Comparison of ENCODE assay signal across 24 cellular contexts in the genomic region with DNA sequence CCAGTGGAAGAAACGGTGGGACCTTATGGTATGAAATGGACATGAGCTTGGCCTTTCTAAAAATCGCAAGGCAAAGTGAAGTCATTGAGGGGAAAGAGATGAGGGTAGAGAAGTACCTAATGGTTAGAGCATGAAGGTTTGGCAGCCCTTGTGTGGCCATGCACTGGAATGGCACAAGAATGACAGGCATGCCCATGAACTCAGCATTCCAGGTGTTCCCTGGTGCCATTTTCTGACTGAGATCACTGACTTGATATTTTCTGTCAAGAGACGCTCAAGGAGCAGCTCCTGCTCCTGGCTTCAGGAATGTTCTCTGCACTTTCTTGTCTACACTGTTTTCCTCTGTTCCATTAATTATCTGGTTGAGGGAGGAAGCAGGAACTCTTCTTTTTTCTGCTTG.
DNase-seq lines count a peak whose midpoint lies in the region; ATAC-seq, FAIRE-seq and TF ChIP-seq lines count a peak whose summit lies in the region.
"Had no signal": no experiment of that assay in that cellular context is flagged by ENCODE, and none has a peak within 500 bp of the region (broad histone marks: within the 10 kb centered on the region; RNA-seq: fewer than 3 reads in every experiment).

No MANE protein-coding gene starts in this region.

- H2AFZ ChIP-seq in astrocyte (ENCODE audit: low read depth, low read length) = no peak overlapping the region
- H2AFZ ChIP-seq: GM23248 had no signal

- FAIRE-seq in astrocyte (lab: Jason Lieb, UNC) = no peak
- FAIRE-seq: A204.1, GM12892, GM19239, H54 had no signal

- ATAC-seq in HG02610 (IDR thresholded peaks at IDR 0.05; ENCODE audit: unreplicated experiment) = no peak

- TF ChIP-seq CTCF in astrocyte (IDR thresholded peaks at IDR 0.05; ENCODE audit: insufficient read depth, low read depth, low read length) (no peak), nephron progenitor cell (IDR thresholded peaks at IDR 0.05) (no peak)

- H3K9me3 ChIP-seq in BLaER1 (0 out of 2 replicates have a peak, but pooled peaks cover under 1% of the 10 kb centered on the region), astrocyte (ENCODE audit: insufficient read depth, low read depth, low read length) (no peaks in the 10 kb centered on the region)
- H3K9me3 ChIP-seq: HAP-1 had no signal

- H3K36me3 Mint-ChIP-seq in astrocyte (ENCODE audit: low read depth, unreplicated experiment) (no peaks in the 10 kb centered on the region), nephron progenitor cell (ENCODE audit: low read depth) (peaks cover 6% of the 10 kb centered on the region)
- H3K36me3 Mint-ChIP-seq: CD4-positive, alpha-beta memory T cell had no signal

- no peaks in the 10 kb centered on the region for H3K27me3 Mint-ChIP-seq in astrocyte (ENCODE audit: low read depth, unreplicated experiment)
- H3K27me3 Mint-ChIP-seq in nephron progenitor cell (ENCODE audit: low read depth, poor library complexity) = no peaks in the 10 kb centered on the region
- H3K27me3 Mint-ChIP-seq: B cell; CD4-positive, alpha-beta memory T cell had no signal

- peaks cover 18% of the 10 kb centered on the region for H3K4me1 Mint-ChIP-seq in astrocyte (ENCODE audit: low read depth, unreplicated experiment)
- peaks cover 62% of the 10 kb centered on the region for H3K4me1 Mint-ChIP-seq in nephron progenitor cell
- H3K4me1 Mint-ChIP-seq: B cell; CD4-positive, alpha-beta memory T cell had no signal

- H3K4me3 ChIP-seq in BLaER1 (no peak overlapping the region), astrocyte (ENCODE audit: insufficient read depth, low read depth, low read length) (no peak overlapping the region)
- H3K4me3 ChIP-seq: GM23248, HAP-1 had no signal

- H3K27me3 ChIP-seq in BLaER1 = no peaks in the 10 kb centered on the region
- no peaks in the 10 kb centered on the region for H3K27me3 ChIP-seq in astrocyte (ENCODE audit: insufficient read depth, low read length)

- H3K4me1 ChIP-seq in BLaER1 (peaks cover 22% of the 10 kb centered on the region), astrocyte (ENCODE audit: insufficient read depth, low read length) (peaks cover 16% of the 10 kb centered on the region)
- H3K4me1 ChIP-seq: HAP-1 had no signal

- no peaks in the 10 kb centered on the region for H3K9me3 Mint-ChIP-seq in astrocyte (ENCODE audit: unreplicated experiment)
- peaks cover 6% of the 10 kb centered on the region for H3K9me3 Mint-ChIP-seq in nephron progenitor cell

- DNase-seq in astrocyte (ENCODE audit: low read depth) (no peak), kidney tubule cell (ENCODE audit: low spot score) (peak; percentile 33), nephron progenitor cell (no peak), NCI-H187 treated with DMSO at 0.1 percent for 48 hours (lab: John Stamatoyannopoulos, UW) (no peak), NK-92 (lab: John Stamatoyannopoulos, UW; ENCODE audit: unreplicated experiment) (no peak)
- DNase-seq in stimulated activated naive CD4-positive, alpha-beta T cell treated with Interleukin-2 at 50 U/mL for 16 hours (lab: John Stamatoyannopoulos, UW) = no peak
- DNase-seq: C1 segment of cervical spinal cord; Calu3; CD4-positive, alpha-beta memory T cell; COR-L47; DMS53; DMS79 treated with DMSO at 0.1 percent for 48 hours; GF-D8; GM23248; HFFc6 had no signal

- H3K36me3 ChIP-seq in BLaER1 = no peaks in the 10 kb centered on the region
- H3K36me3 ChIP-seq in astrocyte (ENCODE audit: insufficient read depth, low read length) = no peaks in the 10 kb centered on the region
- H3K36me3 ChIP-seq: HAP-1 had no signal

- H3K9ac ChIP-seq in BLaER1 (no peak overlapping the region), astrocyte (ENCODE audit: low read length) (no peak overlapping the region)
- H3K9ac ChIP-seq: GM23248 had no signal

- peak overlapping the region; percentile 84 for H3K27ac Mint-ChIP-seq in astrocyte (ENCODE audit: unreplicated experiment)
- peak overlapping the region; percentile 37 for H3K27ac Mint-ChIP-seq in nephron progenitor cell
- H3K27ac Mint-ChIP-seq: B cell; CD4-positive, alpha-beta memory T cell; HFFc6 had no signal

- H3K4me2 ChIP-seq in BLaER1 (peak overlapping the region; percentile 29), astrocyte (ENCODE audit: low read length) (no peak overlapping the region)

- H3K27ac ChIP-seq in BLaER1 = no peak overlapping the region
- no peak overlapping the region for H3K27ac ChIP-seq in astrocyte (ENCODE audit: low read depth, low read length)
- H3K27ac ChIP-seq: 22Rv1, GM23248 had no signal

- no peaks in the 10 kb centered on the region for H4K20me1 ChIP-seq in BLaER1
- H4K20me1 ChIP-seq in astrocyte (ENCODE audit: insufficient read depth, low read length) = no peaks in the 10 kb centered on the region

- H3K4me3 Mint-ChIP-seq in astrocyte (ENCODE audit: unreplicated experiment) (no peak overlapping the region), nephron progenitor cell (no peak overlapping the region)
- H3K4me3 Mint-ChIP-seq: B cell; CD4-positive, alpha-beta memory T cell; HFFc6 had no signal

- H3K79me2 ChIP-seq in astrocyte (ENCODE audit: insufficient read depth, low read length) = no peaks in the 10 kb centered on the region
